ENCODE assay signal across 1 cellular context in genomic region chr4:183721207-183722081, GRCh38.
A peak's percentile ranks its signal among the peaks of the same experiment; 100 is the strongest.
TF ChIP-seq lines count a peak whose summit lies in the region.

No MANE protein-coding gene starts in this region.

TF ChIP-seq in HepG2, 621 proteins besides CTCF, POLR2A, EP300 and RAD21 (continued from another document and continues in another):
- TF ChIP-seq HMGXB3 (CRISPR knock-in tag; IDR thresholded peaks at IDR 0.05; ENCODE audit: borderline replicate concordance) (peak; percentile 21; the same call in 1 of the 2 replicates), ZNF407 (CRISPR knock-in tag; IDR thresholded peaks at IDR 0.05; ENCODE audit: not compliant biosample characterization) (no peak), HIVEP1 (CRISPR knock-in tag; IDR thresholded peaks at IDR 0.05) (peak; percentile 74; the same call in 1 of the 2 replicates), FOXK1 (CRISPR knock-in tag; IDR thresholded peaks at IDR 0.05; ENCODE audit: borderline replicate concordance, low read depth) (0 out of 2 replicates have a peak, but pooled peaks have one; percentile 31), IKZF5 (CRISPR knock-in tag; IDR thresholded peaks at IDR 0.05) (peak; percentile 36), NFIC (IDR thresholded peaks at IDR 0.05; ENCODE audit: low read length) (peak; percentile 66), RCOR2 (CRISPR knock-in tag; IDR thresholded peaks at IDR 0.05) (0 out of 2 replicates have a peak, but pooled peaks have one; percentile 13), CREB3 (CRISPR knock-in tag; IDR thresholded peaks at IDR 0.05) (0 out of 2 replicates have a peak, but pooled peaks have one; percentile 53), FOXA1 (IDR thresholded peaks at IDR 0.05) (no peak), FOXA1 (CRISPR knock-in tag; IDR thresholded peaks at IDR 0.05) (0 out of 2 replicates have a peak, but pooled peaks have one; percentile 47), ZNF800 (CRISPR knock-in tag; IDR thresholded peaks at IDR 0.05) (peak; percentile 71), CAMTA2 (CRISPR knock-in tag; IDR thresholded peaks at IDR 0.05; ENCODE audit: borderline replicate concordance) (no peak), RBFOX2 (IDR thresholded peaks at IDR 0.05; ENCODE audit: low read depth, low read length) (no peak), ZNF770 (CRISPR knock-in tag; IDR thresholded peaks at IDR 0.05) (peak; percentile 61), SMAD3 (CRISPR knock-in tag; IDR thresholded peaks at IDR 0.05) (peak; percentile 55; the same call in 1 of the 2 replicates), JUN (CRISPR knock-in tag; IDR thresholded peaks at IDR 0.05) (no peak), ARID4A (CRISPR knock-in tag; IDR thresholded peaks at IDR 0.05; ENCODE audit: borderline replicate concordance) (peak; percentile 31; the same call in 1 of the 2 replicates), KLF16 (CRISPR knock-in tag; IDR thresholded peaks at IDR 0.05) (peak in 1 of 2 experiments; percentile 65; a peak in 1 of 4 replicates), NFYC (CRISPR knock-in tag; IDR thresholded peaks at IDR 0.05) (no peak), WIZ (CRISPR knock-in tag; IDR thresholded peaks at IDR 0.05) (no peak), ZNF788 (CRISPR knock-in tag; IDR thresholded peaks at IDR 0.05; ENCODE audit: borderline replicate concordance) (peak; percentile 75; the same call in 1 of the 2 replicates), ZFX (CRISPR knock-in tag; IDR thresholded peaks at IDR 0.05; ENCODE audit: low read depth) (peak; percentile 40; the same call in 1 of the 2 replicates), RNF219 (CRISPR knock-in tag; IDR thresholded peaks at IDR 0.05) (no peak), STAG1 (CRISPR knock-in tag; IDR thresholded peaks at IDR 0.05) (peak; percentile 74)
